ENCODE assay signal across 28 cellular contexts in the genomic region with DNA sequence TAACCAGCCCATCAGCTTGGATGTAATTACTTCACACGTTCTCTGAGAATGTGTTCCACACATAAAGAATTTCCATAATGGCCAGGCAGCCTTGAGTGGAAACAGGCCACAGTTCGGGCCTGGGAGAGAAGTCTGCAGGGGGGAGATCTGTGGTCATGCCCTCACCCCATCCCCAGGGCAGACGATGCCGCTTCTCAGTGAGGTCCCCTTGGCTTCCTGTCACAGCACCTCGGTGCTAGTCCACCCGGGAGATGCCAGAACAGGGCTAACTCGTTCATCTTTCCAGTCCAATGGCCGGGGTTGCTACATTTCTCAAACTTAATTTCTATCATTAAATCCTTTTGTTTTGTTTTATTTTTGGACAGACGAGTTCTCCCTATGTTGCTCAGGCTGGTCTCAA.
"Had no signal": no experiment of that assay in that cellular context is flagged by ENCODE, and none has a peak within 500 bp of the region (broad histone marks: within the 10 kb centered on the region; RNA-seq: fewer than 3 reads in every experiment).

No MANE protein-coding gene starts in this region.

- H3K4me1 ChIP-seq: body of pancreas had no signal

- H3K36me3 ChIP-seq: WERI-Rb-1 had no signal

- FAIRE-seq: frontal cortex had no signal

- DNase-seq: activated B cell treated with CpG ODN at 0.5 μM for 24 hours; activated CD4-positive, alpha-beta T cell treated with anti-CD3 and anti-CD28 coated beads for 48 hours; activated CD4-positive, alpha-beta T cell treated with anti-CD3 and anti-CD28 coated beads, Interleukin-2, amount 50 U/mL, for 1 hour; activated CD4-positive, alpha-beta T cell treated with anti-CD3 and anti-CD28 coated beads, Interleukin-2, amount 50 U/mL, for 48 hours; activated CD8-positive, alpha-beta memory T cell treated with anti-CD3 and anti-CD28 coated beads for 24 hours; activated CD8-positive, alpha-beta T cell treated with anti-CD3 and anti-CD28 coated beads for 36 hours; activated effector memory CD4-positive, alpha-beta T cell treated with Interleukin-2 at 50 U/mL for 16 hours; activated gamma-delta T cell treated with Interleukin-2 at 50 U/mL for 16 hours; activated naive CD4-positive, alpha-beta T cell treated with anti-CD3 and anti-CD28 coated beads, Interleukin-2, amount 50 U/mL, for 16 hours; activated naive CD4-positive, alpha-beta T cell treated with Interleukin-2 at 50 U/mL for 16 hours; activated T-cell treated with anti-CD3 and anti-CD28 coated beads, Interleukin-2, amount 50 U/mL, for 4 hours; amygdala; aorta; body of pancreas; central memory CD4-positive, alpha-beta T cell; cerebellar nuclear complex; cortex of kidney; dermis blood vessel endothelial cell; effector CD8-positive, alpha-beta T cell; foreskin fibroblast; T-helper 1 cell; T-helper 17 cell; T1000; WERI-Rb-1 had no signal

- ATAC-seq: activated CD4-positive, CD25-positive, alpha-beta regulatory T cell treated with anti-CD3 and anti-CD28 coated beads, Interleukin-2, amount 50 U/mL, for 24 hours; activated CD8-positive, alpha-beta T cell treated with anti-CD3 and anti-CD28 coated beads for 36 hours; activated T-cell treated with anti-CD3 and anti-CD28 coated beads, Interleukin-2, amount 50 U/mL, for 4 hours; activated T-helper 17 cell treated with anti-CD3 and anti-CD28 coated beads, Interleukin-2, amount 50 U/mL, for 72 hours; body of pancreas; esophagus mucosa; T-helper 17 cell had no signal

- H3K4me3 ChIP-seq: body of pancreas had no signal

- H3K27ac ChIP-seq: body of pancreas, WERI-Rb-1 had no signal
